1 cellular context compared by ENCODE assay signal in the genomic region with DNA sequence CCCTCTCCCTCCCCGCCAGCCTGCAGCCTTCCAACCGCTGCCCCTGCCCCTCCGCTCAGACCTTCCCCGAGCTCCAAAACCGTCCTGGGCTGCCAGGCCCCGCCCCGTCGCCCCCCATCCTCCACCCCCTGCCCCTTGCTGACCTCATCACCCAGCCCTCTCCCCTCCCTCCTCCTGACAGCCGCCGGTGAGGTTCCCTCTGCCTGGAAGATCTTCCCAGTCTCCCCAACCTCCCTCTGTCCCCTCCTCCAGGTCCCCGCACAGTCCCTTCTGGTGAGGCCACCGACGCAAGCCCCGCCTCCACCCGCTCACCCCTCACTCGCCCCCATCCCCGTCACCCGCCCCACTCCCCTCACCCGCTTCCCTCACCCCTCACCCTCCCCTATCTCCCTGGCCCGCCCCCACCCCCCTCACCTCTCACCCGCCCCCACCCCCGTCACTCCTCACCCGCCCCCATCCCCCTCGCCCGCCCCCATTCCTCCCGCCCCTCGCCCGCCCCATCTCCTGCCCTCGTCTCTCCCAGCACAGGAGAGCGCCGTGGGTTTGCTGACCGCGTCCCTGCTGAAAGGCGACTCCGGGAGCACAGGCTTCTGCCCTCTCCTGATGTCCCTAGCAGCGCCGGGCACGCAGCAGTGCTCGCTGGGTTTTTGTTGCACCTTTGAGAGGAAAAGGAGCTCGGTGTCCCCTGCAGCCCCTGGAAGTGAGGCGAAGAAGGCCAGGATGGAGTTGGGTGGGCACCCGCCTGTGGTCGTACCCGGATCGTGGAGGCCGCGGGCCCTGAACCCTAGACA.
TF ChIP-seq lines count a peak whose summit lies in the region.

No MANE protein-coding gene starts in this region.

TF ChIP-seq in GM23338, 12 proteins besides CTCF, POLR2A, EP300 and RAD21 (continued from another document):
- TF ChIP-seq, protein P1, sequence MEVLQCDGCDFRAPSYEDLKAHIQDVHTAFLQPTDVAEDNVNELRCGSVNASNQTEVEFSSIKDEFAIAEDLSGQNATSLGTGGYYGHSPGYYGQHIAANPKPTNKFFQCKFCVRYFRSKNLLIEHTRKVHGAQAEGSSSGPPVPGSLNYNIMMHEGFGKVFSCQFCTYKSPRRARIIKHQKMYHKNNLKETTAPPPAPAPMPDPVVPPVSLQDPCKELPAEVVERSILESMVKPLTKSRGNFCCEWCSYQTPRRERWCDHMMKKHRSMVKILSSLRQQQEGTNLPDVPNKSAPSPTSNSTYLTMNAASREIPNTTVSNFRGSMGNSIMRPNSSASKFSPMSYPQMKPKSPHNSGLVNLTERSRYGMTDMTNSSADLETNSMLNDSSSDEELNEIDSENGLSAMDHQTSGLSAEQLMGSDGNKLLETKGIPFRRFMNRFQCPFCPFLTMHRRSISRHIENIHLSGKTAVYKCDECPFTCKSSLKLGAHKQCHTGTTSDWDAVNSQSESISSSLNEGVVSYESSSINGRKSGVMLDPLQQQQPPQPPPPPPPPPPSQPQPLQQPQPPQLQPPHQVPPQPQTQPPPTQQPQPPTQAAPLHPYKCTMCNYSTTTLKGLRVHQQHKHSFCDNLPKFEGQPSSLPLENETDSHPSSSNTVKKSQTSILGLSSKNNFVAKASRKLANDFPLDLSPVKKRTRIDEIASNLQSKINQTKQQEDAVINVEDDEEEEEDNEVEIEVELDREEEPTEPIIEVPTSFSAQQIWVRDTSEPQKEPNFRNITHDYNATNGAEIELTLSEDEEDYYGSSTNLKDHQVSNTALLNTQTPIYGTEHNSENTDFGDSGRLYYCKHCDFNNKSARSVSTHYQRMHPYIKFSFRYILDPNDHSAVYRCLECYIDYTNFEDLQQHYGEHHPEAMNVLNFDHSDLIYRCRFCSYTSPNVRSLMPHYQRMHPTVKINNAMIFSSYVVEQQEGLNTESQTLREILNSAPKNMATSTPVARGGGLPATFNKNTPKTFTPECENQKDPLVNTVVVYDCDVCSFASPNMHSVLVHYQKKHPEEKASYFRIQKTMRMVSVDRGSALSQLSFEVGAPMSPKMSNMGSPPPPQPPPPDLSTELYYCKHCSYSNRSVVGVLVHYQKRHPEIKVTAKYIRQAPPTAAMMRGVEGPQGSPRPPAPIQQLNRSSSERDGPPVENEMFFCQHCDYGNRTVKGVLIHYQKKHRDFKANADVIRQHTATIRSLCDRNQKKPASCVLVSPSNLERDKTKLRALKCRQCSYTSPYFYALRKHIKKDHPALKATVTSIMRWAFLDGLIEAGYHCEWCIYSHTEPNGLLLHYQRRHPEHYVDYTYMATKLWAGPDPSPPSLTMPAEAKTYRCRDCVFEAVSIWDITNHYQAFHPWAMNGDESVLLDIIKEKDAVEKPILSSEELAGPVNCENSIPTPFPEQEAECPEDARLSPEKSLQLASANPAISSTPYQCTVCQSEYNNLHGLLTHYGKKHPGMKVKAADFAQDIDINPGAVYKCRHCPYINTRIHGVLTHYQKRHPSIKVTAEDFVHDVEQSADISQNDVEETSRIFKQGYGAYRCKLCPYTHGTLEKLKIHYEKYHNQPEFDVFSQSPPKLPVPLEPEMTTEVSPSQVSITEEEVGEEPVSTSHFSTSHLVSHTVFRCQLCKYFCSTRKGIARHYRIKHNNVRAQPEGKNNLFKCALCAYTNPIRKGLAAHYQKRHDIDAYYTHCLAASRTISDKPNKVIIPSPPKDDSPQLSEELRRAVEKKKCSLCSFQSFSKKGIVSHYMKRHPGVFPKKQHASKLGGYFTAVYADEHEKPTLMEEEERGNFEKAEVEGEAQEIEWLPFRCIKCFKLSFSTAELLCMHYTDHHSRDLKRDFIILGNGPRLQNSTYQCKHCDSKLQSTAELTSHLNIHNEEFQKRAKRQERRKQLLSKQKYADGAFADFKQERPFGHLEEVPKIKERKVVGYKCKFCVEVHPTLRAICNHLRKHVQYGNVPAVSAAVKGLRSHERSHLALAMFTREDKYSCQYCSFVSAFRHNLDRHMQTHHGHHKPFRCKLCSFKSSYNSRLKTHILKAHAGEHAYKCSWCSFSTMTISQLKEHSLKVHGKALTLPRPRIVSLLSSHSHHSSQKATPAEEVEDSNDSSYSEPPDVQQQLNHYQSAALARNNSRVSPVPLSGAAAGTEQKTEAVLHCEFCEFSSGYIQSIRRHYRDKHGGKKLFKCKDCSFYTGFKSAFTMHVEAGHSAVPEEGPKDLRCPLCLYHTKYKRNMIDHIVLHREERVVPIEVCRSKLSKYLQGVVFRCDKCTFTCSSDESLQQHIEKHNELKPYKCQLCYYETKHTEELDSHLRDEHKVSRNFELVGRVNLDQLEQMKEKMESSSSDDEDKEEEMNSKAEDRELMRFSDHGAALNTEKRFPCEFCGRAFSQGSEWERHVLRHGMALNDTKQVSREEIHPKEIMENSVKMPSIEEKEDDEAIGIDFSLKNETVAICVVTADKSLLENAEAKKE (CRISPR knock-in tag; IDR thresholded peaks at IDR 0.05): no peak
- TF ChIP-seq CREB1 (CRISPR knock-in tag; IDR thresholded peaks at IDR 0.05; ENCODE audit: low read depth): peak; percentile 61; the same call in 1 of the 2 replicates
- TF ChIP-seq NANOG (IDR thresholded peaks at IDR 0.05; ENCODE audit: borderline replicate concordance): no peak
- TF ChIP-seq JUNB (IDR thresholded peaks at IDR 0.05; ENCODE audit: unreplicated experiment): no peak
- TF ChIP-seq EZH2 (IDR thresholded peaks at IDR 0.05; ENCODE audit: low read depth, unreplicated experiment): no peak
- peak; percentile 55 for TF ChIP-seq POLR2AphosphoS5 (IDR thresholded peaks at IDR 0.05; ENCODE audit: low read depth)
- no peak for TF ChIP-seq EZH2phosphoT487 (IDR thresholded peaks at IDR 0.05; ENCODE audit: unreplicated experiment)
- TF ChIP-seq, protein P2, sequence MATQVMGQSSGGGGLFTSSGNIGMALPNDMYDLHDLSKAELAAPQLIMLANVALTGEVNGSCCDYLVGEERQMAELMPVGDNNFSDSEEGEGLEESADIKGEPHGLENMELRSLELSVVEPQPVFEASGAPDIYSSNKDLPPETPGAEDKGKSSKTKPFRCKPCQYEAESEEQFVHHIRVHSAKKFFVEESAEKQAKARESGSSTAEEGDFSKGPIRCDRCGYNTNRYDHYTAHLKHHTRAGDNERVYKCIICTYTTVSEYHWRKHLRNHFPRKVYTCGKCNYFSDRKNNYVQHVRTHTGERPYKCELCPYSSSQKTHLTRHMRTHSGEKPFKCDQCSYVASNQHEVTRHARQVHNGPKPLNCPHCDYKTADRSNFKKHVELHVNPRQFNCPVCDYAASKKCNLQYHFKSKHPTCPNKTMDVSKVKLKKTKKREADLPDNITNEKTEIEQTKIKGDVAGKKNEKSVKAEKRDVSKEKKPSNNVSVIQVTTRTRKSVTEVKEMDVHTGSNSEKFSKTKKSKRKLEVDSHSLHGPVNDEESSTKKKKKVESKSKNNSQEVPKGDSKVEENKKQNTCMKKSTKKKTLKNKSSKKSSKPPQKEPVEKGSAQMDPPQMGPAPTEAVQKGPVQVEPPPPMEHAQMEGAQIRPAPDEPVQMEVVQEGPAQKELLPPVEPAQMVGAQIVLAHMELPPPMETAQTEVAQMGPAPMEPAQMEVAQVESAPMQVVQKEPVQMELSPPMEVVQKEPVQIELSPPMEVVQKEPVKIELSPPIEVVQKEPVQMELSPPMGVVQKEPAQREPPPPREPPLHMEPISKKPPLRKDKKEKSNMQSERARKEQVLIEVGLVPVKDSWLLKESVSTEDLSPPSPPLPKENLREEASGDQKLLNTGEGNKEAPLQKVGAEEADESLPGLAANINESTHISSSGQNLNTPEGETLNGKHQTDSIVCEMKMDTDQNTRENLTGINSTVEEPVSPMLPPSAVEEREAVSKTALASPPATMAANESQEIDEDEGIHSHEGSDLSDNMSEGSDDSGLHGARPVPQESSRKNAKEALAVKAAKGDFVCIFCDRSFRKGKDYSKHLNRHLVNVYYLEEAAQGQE (IDR thresholded peaks at IDR 0.05; ENCODE audit: unreplicated experiment): no peak
- TF ChIP-seq ETS1 (IDR thresholded peaks at IDR 0.05): no peak
